11 cellular contexts compared by ENCODE assay signal in the genomic region with DNA sequence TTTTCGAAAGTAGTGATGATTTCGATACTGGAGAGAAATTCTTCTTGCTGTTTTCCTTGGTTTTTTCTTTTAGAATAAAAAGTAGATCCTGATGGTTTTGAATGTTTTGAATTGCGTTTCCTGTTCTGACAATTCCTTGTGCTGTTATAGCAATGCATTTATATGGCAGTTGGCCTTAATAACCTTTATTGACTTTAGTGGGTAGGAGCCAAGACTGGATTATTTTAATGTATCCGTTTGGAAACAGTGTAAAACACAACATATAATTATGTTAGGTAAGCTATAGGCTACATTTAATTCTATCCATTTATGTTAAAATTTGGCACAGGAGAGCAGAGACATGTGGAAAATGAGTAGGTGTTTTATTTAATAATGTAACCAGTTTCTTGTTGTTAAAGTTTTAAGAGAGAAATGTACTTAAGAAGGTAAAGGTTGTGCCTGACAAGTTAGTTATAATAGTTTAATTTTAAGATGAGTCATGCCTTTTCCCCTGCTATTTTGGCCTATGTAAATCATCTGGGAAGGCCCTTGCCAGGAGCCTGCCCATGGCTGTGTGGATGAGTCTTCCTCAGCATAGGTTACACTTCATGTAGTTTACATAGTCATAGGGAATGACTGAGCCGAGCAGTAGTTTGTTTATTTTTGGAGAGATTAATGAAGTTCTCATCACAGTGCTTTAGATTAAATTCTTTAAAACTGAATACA.
DNase-seq lines count a peak whose midpoint lies in the region; ATAC-seq and TF ChIP-seq lines count a peak whose summit lies in the region.
"Had no signal": no experiment of that assay in that cellular context is flagged by ENCODE, and none has a peak within 500 bp of the region (broad histone marks: within the 10 kb centered on the region; RNA-seq: fewer than 3 reads in every experiment).

No MANE protein-coding gene starts in this region.

- DNase-seq in cardiac muscle cell (ENCODE audit: low read depth in 1 of 2, low spot score in 1 of 2): peak in 1 of 2 donors; percentile 55
- no peak for DNase-seq in Right ventricle myocardium inferior (ENCODE audit: missing footprints)
- DNase-seq in SK-N-SH: no peak
- peak; percentile 26 for DNase-seq in left cardiac atrium
- peak; percentile 19 to 20 for DNase-seq in uterus
- DNase-seq in ascending aorta (ENCODE audit: low spot score in 2 of 2): no peak
- DNase-seq: stimulated activated naive CD4-positive, alpha-beta T cell treated with Interleukin-2 at 50 U/mL for 16 hours had no signal

- no peak for TF ChIP-seq POLR2A in uterus (IDR thresholded peaks at IDR 0.05)

- H3K4me3 ChIP-seq in cardiac muscle cell (no peak overlapping the region), SK-N-SH (ENCODE audit: low read depth in 2 of 2, low read length in 1 of 2) (no peak overlapping the region), uterus (no peak overlapping the region), ascending aorta (no peak overlapping the region)

- TF ChIP-seq CTCF in cardiac muscle cell (IDR thresholded peaks at IDR 0.05; ENCODE audit: low read depth, low read length) (no peak), SK-N-SH (IDR thresholded peaks at IDR 0.05) (no peak), uterus (IDR thresholded peaks at IDR 0.05) (no peak), ascending aorta (IDR thresholded peaks at IDR 0.05) (no peak)

- TF ChIP-seq EP300 in SK-N-SH (IDR thresholded peaks at IDR 0.05; ENCODE audit: borderline replicate concordance in 1 of 2, low read depth in 1 of 2, low read length in 1 of 2): no peak

- H3K27ac ChIP-seq in cardiac muscle cell: peak overlapping the region; percentile 11
- 0 out of 4 replicates have a peak overlapping the region, but pooled peaks of 1 of the 2 experiments have one; percentile 8 for H3K27ac ChIP-seq in SK-N-SH (ENCODE audit: low read depth in 2 of 2, low read length in 1 of 2)
- H3K27ac ChIP-seq in uterus: no peak overlapping the region
- H3K27ac ChIP-seq in ascending aorta: no peak overlapping the region
- H3K27ac ChIP-seq: C4-2B had no signal

- H3K27me3 ChIP-seq in cardiac muscle cell (no peaks in the 10 kb centered on the region), SK-N-SH (ENCODE audit: insufficient read depth) (no peaks in the 10 kb centered on the region), uterus (no peaks in the 10 kb centered on the region), ascending aorta (no peaks in the 10 kb centered on the region)

- H3K9me2 ChIP-seq in SK-N-SH: no peaks in the 10 kb centered on the region

- no peak overlapping the region for H3K4me2 ChIP-seq in SK-N-SH

- CTCF ChIA-PET in SK-N-SH (lab: Yijun Ruan, JAX): interaction anchor here (1.0 to 3.5 kb wide), 3 partner anchors 8 to 142 kb away, joined by 3 to 13 read pairs (median 3); no protein-coding TSS in a partner anchor

- WGBS in SK-N-SH (ENCODE audit: low lambda C conversion rate): 62% methylated on average over 5 of the region's 5 CpGs

- peaks cover 15% of the 10 kb centered on the region for H3F3A ChIP-seq in SK-N-SH (replicated peaks; ENCODE audit: insufficient read depth)

- H2AFZ ChIP-seq in SK-N-SH (ENCODE audit: low read depth): no peak overlapping the region

- H3K4me1 ChIP-seq in cardiac muscle cell (ENCODE audit: low read depth): peaks cover 33% of the 10 kb centered on the region
- peaks cover 8 to 29% of the 10 kb centered on the region in 2 experiments; a peak in 3 of 4 replicates for H3K4me1 ChIP-seq in SK-N-SH (ENCODE audit: control insufficient read depth in 1 of 2, insufficient read depth in 2 of 2, low read depth in 1 of 2, low read length in 1 of 2)
- H3K4me1 ChIP-seq in uterus: peaks cover 0 to 4% of the 10 kb centered on the region in 2 donors
- H3K4me1 ChIP-seq in ascending aorta: peaks cover 0 to 12% of the 10 kb centered on the region in 2 donors

- POLR2A ChIA-PET in SK-N-SH (lab: Yijun Ruan, JAX): no interaction called here

- ATAC-seq in Right ventricle myocardium inferior: no peak
- ATAC-seq in left cardiac atrium: peak; percentile 47 to 93
- no peak for ATAC-seq in GM18519 (IDR thresholded peaks at IDR 0.05; ENCODE audit: low FRiP score, unreplicated experiment)
- no peak for ATAC-seq in GM19467 (IDR thresholded peaks at IDR 0.05; ENCODE audit: unreplicated experiment)
- ATAC-seq: WTC11 had no signal

- H3K79me2 ChIP-seq in SK-N-SH (ENCODE audit: insufficient read depth): no peaks in the 10 kb centered on the region

- H3K9me3 ChIP-seq in cardiac muscle cell (ENCODE audit: low read depth): no peaks in the 10 kb centered on the region
- H3K9me3 ChIP-seq in SK-N-SH: no peaks in the 10 kb centered on the region
- H3K9me3 ChIP-seq in uterus: no peaks in the 10 kb centered on the region
- H3K9me3 ChIP-seq in ascending aorta: no peaks in the 10 kb centered on the region

- no peak overlapping the region for H3K9ac ChIP-seq in SK-N-SH

- intact Hi-C loops in Right ventricle myocardium inferior (cut with DNase I) (loop anchor here (5.0 to 10.0 kb wide), 3 partner anchors 61 to 1033 kb away; no protein-coding TSS in a partner anchor), left cardiac atrium (cut with DNase I) (loop anchor here in 1 of 2 donors (5.0 to 10.0 kb wide), 2 partner anchors 388 to 1361 kb away; no protein-coding TSS in a partner anchor), uterus (cut with DNase I; ENCODE audit: low total_unique reads) (no loop called here), ascending aorta (cut with DNase I) (no loop called here)

- H3K36me3 ChIP-seq in cardiac muscle cell (no peaks in the 10 kb centered on the region), SK-N-SH (replicated peaks in 1 of 2; ENCODE audit: control insufficient read depth in 1 of 2, insufficient read depth in 2 of 2, low read length in 1 of 2) (peaks cover 7% of the 10 kb centered on the region in 2 experiments), uterus (no peaks in the 10 kb centered on the region), ascending aorta (peaks cover 0 to 9% of the 10 kb centered on the region in 2 donors)

- TF ChIP-seq RAD21 in SK-N-SH (IDR thresholded peaks at IDR 0.05; ENCODE audit: low read length): no peak

- no peaks in the 10 kb centered on the region for H4K20me1 ChIP-seq in SK-N-SH (ENCODE audit: insufficient read depth)

TF ChIP-seq in SK-N-SH, 30 proteins besides CTCF, POLR2A, EP300 and RAD21:
- TF ChIP-seq GATA2 (CRISPR knock-in tag; IDR thresholded peaks at IDR 0.05) (no peak), NFIC (IDR thresholded peaks at IDR 0.05; ENCODE audit: borderline replicate concordance) (peak; percentile 10; the same call in 1 of the 2 replicates), FOSL2 (IDR thresholded peaks at IDR 0.05; ENCODE audit: borderline replicate concordance, low read depth) (peak; percentile 35; the same call in 1 of the 2 replicates), TEAD4 (IDR thresholded peaks at IDR 0.05; ENCODE audit: borderline replicate concordance, insufficient read depth) (no peak), NRF1 (IDR thresholded peaks at IDR 0.05; ENCODE audit: low read depth, low read length) (no peak), RCOR1 (IDR thresholded peaks at IDR 0.05; ENCODE audit: low read length) (no peak), YY1 (IDR thresholded peaks at IDR 0.05; ENCODE audit: low read depth) (no peak)
- TF ChIP-seq, protein P1, sequence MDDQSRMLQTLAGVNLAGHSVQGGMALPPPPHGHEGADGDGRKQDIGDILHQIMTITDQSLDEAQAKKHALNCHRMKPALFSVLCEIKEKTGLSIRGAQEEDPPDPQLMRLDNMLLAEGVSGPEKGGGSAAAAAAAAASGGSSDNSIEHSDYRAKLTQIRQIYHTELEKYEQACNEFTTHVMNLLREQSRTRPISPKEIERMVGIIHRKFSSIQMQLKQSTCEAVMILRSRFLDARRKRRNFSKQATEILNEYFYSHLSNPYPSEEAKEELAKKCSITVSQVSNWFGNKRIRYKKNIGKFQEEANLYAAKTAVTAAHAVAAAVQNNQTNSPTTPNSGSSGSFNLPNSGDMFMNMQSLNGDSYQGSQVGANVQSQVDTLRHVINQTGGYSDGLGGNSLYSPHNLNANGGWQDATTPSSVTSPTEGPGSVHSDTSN (IDR thresholded peaks at IDR 0.05): 0 out of 2 replicates have a peak, but pooled peaks have one; percentile 21
TF ChIP-seq in SK-N-SH: peak in this region for 3.

Comparison
In these comparisons a context has a peak if more than half of its experiments do, and no peak if none do; other contexts are left out.
1. DNase-seq: peak in left cardiac atrium (single experiment) and uterus (2 of 2); none in Right ventricle myocardium inferior (single experiment), SK-N-SH (single experiment) and ascending aorta (0 of 2).
2. ATAC-seq: peak in left cardiac atrium (2 of 2); none in Right ventricle myocardium inferior (single experiment), GM18519 (single experiment) and GM19467 (single experiment).